In genomic region chr13:32261567-32261966, GRCh38 we compare ENCODE assay signal across 9 cellular contexts. TPM values are rescaled to one million over a fixed set of nuclear protein-coding genes. Genes with fewer than 3 reads are reported as not detected.
DNase-seq lines count a peak whose midpoint lies in the region; ATAC-seq and TF ChIP-seq lines count a peak whose summit lies in the region.
"Had no signal": no experiment of that assay in that cellular context is flagged by ENCODE, and none has a peak within 500 bp of the region (broad histone marks: within the 10 kb centered on the region; RNA-seq: fewer than 3 reads in every experiment).

No MANE protein-coding gene starts in this region.

- peak overlapping the region; percentile 57 for H3K4ac ChIP-seq in IMR-90 (ENCODE audit: low read depth, low read length)

- peak overlapping the region; percentile 25; the same call in 1 of the 2 replicates for H4K91ac ChIP-seq in IMR-90 (ENCODE audit: insufficient read depth, low read depth, low read length)

- peak overlapping the region; percentile 54; the same call in 1 of the 2 replicates for H3K14ac ChIP-seq in IMR-90 (replicated peaks; ENCODE audit: low read depth, low read length)

- no peak overlapping the region for H2AK5ac ChIP-seq in IMR-90 (ENCODE audit: low read depth, low read length)

- POLR2A ChIA-PET in IMR-90 (lab: Charles Lee; ENCODE audit: unreplicated experiment): no interaction called here

- peak; percentile 78 for ATAC-seq in IMR-90 (ENCODE audit: low read depth)
- no peak for ATAC-seq in HG02678 (IDR thresholded peaks at IDR 0.05; ENCODE audit: unreplicated experiment)
- no peak for ATAC-seq in HG03280 (IDR thresholded peaks at IDR 0.05; ENCODE audit: unreplicated experiment)
- ATAC-seq: activated CD8-positive, alpha-beta T cell treated with anti-CD3 and anti-CD28 coated beads for 36 hours had no signal

- WGBS in IMR-90 (ENCODE audit: extremely low coverage in 2 of 2, insufficient read length in 1 of 2), 2 experiments: 0% methylated on average over 1 of the region's 9 CpGs; no CpG with 5 or more reads in 1 of the 2 experiments
- WGBS in mammary epithelial cell (ENCODE audit: low coverage, missing lambda C conversion rate): 25% methylated on average over 9 of the region's 9 CpGs
- WGBS in smooth muscle cell (ENCODE audit: low lambda C conversion rate): 48% methylated on average over 9 of the region's 9 CpGs
- WGBS in suprapubic skin: 34% methylated on average over 9 of the region's 9 CpGs

- no peak overlapping the region for H2AK9ac ChIP-seq in IMR-90 (replicated peaks; ENCODE audit: low read depth, low read length, poor library complexity)

- DNase-seq in IMR-90 (peak; percentile 92), mammary epithelial cell (peak; percentile 60), islet precursor cell (peak; percentile 71), smooth muscle cell (lab: John Stamatoyannopoulos, UW; ENCODE audit: unreplicated experiment) (peak; percentile 3), suprapubic skin (ENCODE audit: low spot score in 2 of 2) (no peak), NCI-H2196 treated with DMSO at 0.1 percent for 48 hours (lab: John Stamatoyannopoulos, UW; ENCODE audit: unreplicated experiment) (no peak)
- DNase-seq: activated CD8-positive, alpha-beta T cell treated with anti-CD3 and anti-CD28 coated beads for 36 hours had no signal

- CTCF ChIA-PET in IMR-90 (lab: Yijun Ruan, JAX): no interaction called here
- CTCF ChIA-PET in mammary epithelial cell (lab: Charles Lee; ENCODE audit: low non-redundant PET): no interaction called here

- no peak for TF ChIP-seq RAD21 in IMR-90 (IDR thresholded peaks at IDR 0.05; ENCODE audit: low read length)

- H2BK5ac ChIP-seq in IMR-90 (ENCODE audit: low read depth, low read length, poor library complexity, severe bottlenecking): peak overlapping the region; percentile 50

- H4K20me1 ChIP-seq in IMR-90 (ENCODE audit: insufficient read depth, low read length) (no peaks in the 10 kb centered on the region), mammary epithelial cell (ENCODE audit: insufficient read depth, low read length) (no peaks in the 10 kb centered on the region), smooth muscle cell (ENCODE audit: low read depth) (no peaks in the 10 kb centered on the region)

- H4K8ac ChIP-seq in IMR-90 (ENCODE audit: low read depth in 2 of 2, low read length in 2 of 2): peak overlapping the region in 1 of 2 experiments; percentile 63; a peak in 1 of 4 replicates

- H3K4me3 ChIP-seq in IMR-90 (ENCODE audit: insufficient read depth, low read depth, low read length): no peak overlapping the region
- H3K4me3 ChIP-seq in mammary epithelial cell (replicated peaks in 1 of 3; ENCODE audit: insufficient read depth in 1 of 3, low read depth in 2 of 3, low read length in 3 of 3): no peak overlapping the region
- no peak overlapping the region for H3K4me3 ChIP-seq in smooth muscle cell
- H3K4me3 ChIP-seq in suprapubic skin: no peak overlapping the region

- no peaks in the 10 kb centered on the region for H3K27me3 ChIP-seq in IMR-90 (ENCODE audit: control insufficient read depth, insufficient read depth, low read length)
- H3K27me3 ChIP-seq in mammary epithelial cell (ENCODE audit: insufficient read depth, low read length): no peaks in the 10 kb centered on the region
- no peaks in the 10 kb centered on the region for H3K27me3 ChIP-seq in smooth muscle cell (ENCODE audit: low read depth)
- no peaks in the 10 kb centered on the region for H3K27me3 ChIP-seq in suprapubic skin

- H4K5ac ChIP-seq in IMR-90 (ENCODE audit: low read depth, low read length): no peak overlapping the region

- peaks cover 8% of the 10 kb centered on the region for H3K9me1 ChIP-seq in IMR-90 (ENCODE audit: insufficient read depth, low read length)

- H3K56ac ChIP-seq in IMR-90 (ENCODE audit: extremely low read depth, insufficient read depth, low read length): peak overlapping the region; percentile 53; the same call in 1 of the 2 replicates

- no peak overlapping the region for H2BK15ac ChIP-seq in IMR-90 (ENCODE audit: low read depth, low read length)

- TF ChIP-seq POLR2A in IMR-90 (IDR thresholded peaks at IDR 0.05; ENCODE audit: low read depth, low read length) (no peak), suprapubic skin (IDR thresholded peaks at IDR 0.05) (no peak)

- peaks cover 13% of the 10 kb centered on the region for H3K4me1 ChIP-seq in IMR-90 (ENCODE audit: control insufficient read depth, insufficient read depth, low read length)
- H3K4me1 ChIP-seq in mammary epithelial cell (ENCODE audit: insufficient read depth, low read length): peaks cover 23% of the 10 kb centered on the region
- H3K4me1 ChIP-seq in smooth muscle cell (ENCODE audit: low read depth): no peaks in the 10 kb centered on the region
- peaks cover 8% of the 10 kb centered on the region for H3K4me1 ChIP-seq in suprapubic skin

- no peaks in the 10 kb centered on the region for H3K9me3 ChIP-seq in IMR-90 (ENCODE audit: control insufficient read depth, insufficient read depth, low read length)
- H3K9me3 ChIP-seq in mammary epithelial cell (replicated peaks; ENCODE audit: insufficient read depth, low read length): no peaks in the 10 kb centered on the region
- H3K9me3 ChIP-seq in smooth muscle cell (replicated peaks; ENCODE audit: low read depth): no peaks in the 10 kb centered on the region
- H3K9me3 ChIP-seq in suprapubic skin: no peaks in the 10 kb centered on the region

- dilution Hi-C loops in IMR-90 (cut with HindIII; ENCODE audit: low sequenced_read_pairs, unreplicated experiment): no loop called here
- dilution Hi-C loops in mammary epithelial cell (cut with HindIII; ENCODE audit: low sequenced_read_pairs): no loop called here

- H2AFZ ChIP-seq in IMR-90 (replicated peaks; ENCODE audit: low read length, poor library complexity): peak overlapping the region; percentile 73
- H2AFZ ChIP-seq in mammary epithelial cell (ENCODE audit: low read depth, low read length): peak overlapping the region; percentile 16
- no peak overlapping the region for H2AFZ ChIP-seq in smooth muscle cell (ENCODE audit: low read depth)

- BruUV-seq in IMR-90 (replicated peaks; lab: Mats Ljungman, UMichigan) (no TSS peak), mammary epithelial cell (replicated peaks; lab: Mats Ljungman, UMichigan) (no TSS peak)

- no peak overlapping the region for H3K9ac ChIP-seq in IMR-90 (ENCODE audit: low read depth, low read length)
- no peak overlapping the region for H3K9ac ChIP-seq in mammary epithelial cell (ENCODE audit: insufficient read depth, low read length)
- H3K9ac ChIP-seq in smooth muscle cell (ENCODE audit: low read depth): no peak overlapping the region

- TF ChIP-seq CTCF in IMR-90 (conservative IDR thresholded peaks at IDR 0.05; ENCODE audit: low read depth, low read length) (no peak), mammary epithelial cell (conservative IDR thresholded peaks at IDR 0.05 in 1 of 2, IDR thresholded peaks at IDR 0.05 in 1 of 2; ENCODE audit: extremely low read depth in 1 of 2, insufficient read depth in 1 of 2, low read depth in 1 of 2, low read length in 2 of 2) (no peak), smooth muscle cell (IDR thresholded peaks at IDR 0.05; ENCODE audit: borderline replicate concordance, insufficient read depth, poor library complexity, severe bottlenecking) (no peak), suprapubic skin (IDR thresholded peaks at IDR 0.05) (no peak)

- H3K4me2 ChIP-seq in IMR-90 (ENCODE audit: low read depth, low read length) (peak overlapping the region; percentile 44; the same call in 1 of the 2 replicates), mammary epithelial cell (ENCODE audit: insufficient read depth, low read depth, low read length) (peak overlapping the region; percentile 13), smooth muscle cell (peak overlapping the region; percentile 34)

- H3K18ac ChIP-seq in IMR-90 (ENCODE audit: low read depth, low read length): peak overlapping the region; percentile 22; the same call in 1 of the 2 replicates

- peaks cover 16% of the 10 kb centered on the region for H3F3A ChIP-seq in smooth muscle cell (ENCODE audit: low read depth)

- in situ Hi-C loops in IMR-90 (cut with MboI; ENCODE audit: low sequenced_read_pairs): no loop called here
- in situ Hi-C loops in mammary epithelial cell (cut with MboI; ENCODE audit: low sequenced_read_pairs in 2 of 2): no loop called here

- intact Hi-C loops in IMR-90 (cut with micrococcal nuclease) (loop anchor here (5.0 kb wide), 1 partner anchor 51 kb away; no protein-coding TSS in a partner anchor), mammary epithelial cell (cut with micrococcal nuclease) (no loop called here)

- H2BK120ac ChIP-seq in IMR-90 (ENCODE audit: low read depth, low read length): peak overlapping the region; percentile 38; the same call in 1 of the 2 replicates

- no peaks in the 10 kb centered on the region for H3K79me2 ChIP-seq in mammary epithelial cell (ENCODE audit: insufficient read depth, low read length)
- no peaks in the 10 kb centered on the region for H3K79me2 ChIP-seq in smooth muscle cell (ENCODE audit: low read depth)

- peak overlapping the region; percentile 69; the same call in 1 of the 2 replicates for H3K23ac ChIP-seq in IMR-90 (ENCODE audit: low read depth, low read length)

- no peaks in the 10 kb centered on the region for H3K79me1 ChIP-seq in IMR-90 (ENCODE audit: low read depth in 1 of 2, low read length in 2 of 2)

- no peak for TF ChIP-seq EP300 in suprapubic skin (IDR thresholded peaks at IDR 0.05)

- H2BK20ac ChIP-seq in IMR-90 (ENCODE audit: low read depth, low read length): peak overlapping the region; percentile 59

- H3K27ac ChIP-seq in IMR-90 (ENCODE audit: insufficient read depth, low read length) (peak overlapping the region; percentile 48; the same call in 1 of the 2 replicates), mammary epithelial cell (ENCODE audit: insufficient read depth, low read depth, low read length) (no peak overlapping the region), smooth muscle cell (ENCODE audit: low read depth) (peak overlapping the region; percentile 45), suprapubic skin (no peak overlapping the region)

- H3K36me3 ChIP-seq in IMR-90 (ENCODE audit: control insufficient read depth, insufficient read depth, low read length) (peaks cover 5% of the 10 kb centered on the region; the same call in 1 of the 2 replicates), mammary epithelial cell (ENCODE audit: insufficient read depth, low read length) (no peaks in the 10 kb centered on the region), smooth muscle cell (ENCODE audit: low read depth) (no peaks in the 10 kb centered on the region), suprapubic skin (peaks cover 11% of the 10 kb centered on the region)

RNA-seq across cellular contexts. Expression of gene ZAR1L, which starts 53.6 kb away (rescaled TPM):
- not detected in 2 replicates for total RNA-seq in IMR-90 (2012; rRNA removed)
- polyA plus RNA-seq in IMR-90 (2012; rRNA removed): not detected in 2 replicates
- polyA plus RNA-seq in IMR-90 (2012; cell fraction: cytosol; rRNA removed): not detected in 2 replicates
- not detected in 2 replicates for polyA plus RNA-seq in IMR-90 (2012; cell fraction: nucleus; rRNA removed; ENCODE audit: low replicate concordance)
- not detected for total RNA-seq in mammary epithelial cell
- not detected for polyA plus RNA-seq in mammary epithelial cell
- not detected for polyA minus RNA-seq in mammary epithelial cell
- not detected in 2 replicates for total RNA-seq in smooth muscle cell
- polyA plus RNA-seq in smooth muscle cell: 0.26 TPM in 1 of 2 replicates, not detected in the other
- not detected for total RNA-seq in suprapubic skin
- total RNA-seq: activated CD8-positive, alpha-beta T cell treated with anti-CD3 and anti-CD28 coated beads for 36 hours had no signal

RNA-seq across cellular contexts. Expression of gene BRCA2, which starts 53.7 kb away (rescaled TPM):
- 9.7 and 11.7 TPM in 2 replicates for total RNA-seq in IMR-90 (2012; rRNA removed)
- polyA plus RNA-seq in IMR-90 (2012; rRNA removed): 2.0 and 2.1 TPM in 2 replicates
- polyA plus RNA-seq in IMR-90 (2012; cell fraction: cytosol; rRNA removed): 0.13 and 0.77 TPM in 2 replicates
- polyA plus RNA-seq in IMR-90 (2012; cell fraction: nucleus; rRNA removed; ENCODE audit: low replicate concordance): 0.28 and 3.1 TPM in 2 replicates
- total RNA-seq in mammary epithelial cell: 10 to 100 TPM in 1 of 2 donors, 1 to 10 TPM in 1; 3.0 to 16.0 TPM
- 3.0 TPM for polyA plus RNA-seq in mammary epithelial cell
- polyA minus RNA-seq in mammary epithelial cell: 79.5 TPM
- total RNA-seq in smooth muscle cell: 4.3 and 4.4 TPM in 2 replicates
- polyA plus RNA-seq in smooth muscle cell: 1.7 and 3.2 TPM in 2 replicates
- total RNA-seq in suprapubic skin: 1 to 10 TPM; 1.5 to 5.6 (median 2.0) TPM

Comparison
In these comparisons a context has a peak if more than half of its experiments do, and no peak if none do; other contexts are left out.
1. DNase-seq: peak in IMR-90 (single experiment), mammary epithelial cell (single experiment), islet precursor cell (single experiment) and smooth muscle cell (single experiment); none in suprapubic skin (0 of 2) and NCI-H2196 treated with DMSO at 0.1 percent for 48 hours (single experiment).
2. H3K27ac ChIP-seq: peak in IMR-90 (single experiment) and smooth muscle cell (single experiment); none in mammary epithelial cell (single experiment) and suprapubic skin (single experiment).
3. Peak in every context shown above with its lines, with median percentiles within 50 percentile points of each other: H3K4me2 ChIP-seq.